Comparison of ENCODE assay signal across 8 cellular contexts in genomic region chr21:25735221-25735894, GRCh38. TPM values are rescaled to one million over a fixed set of nuclear protein-coding genes. Genes with fewer than 3 reads are reported as not detected.
DNase-seq lines count a peak whose midpoint lies in the region; ATAC-seq and TF ChIP-seq lines count a peak whose summit lies in the region.

No MANE protein-coding gene starts in this region.

- H3K27me3 ChIP-seq in prostate gland (replicated peaks; ENCODE audit: insufficient read depth): no peaks in the 10 kb centered on the region

- intact Hi-C loops in left ventricle myocardium superior (cut with micrococcal nuclease): no loop called here
- intact Hi-C loops in prostate gland (cut with DNase I): loop anchor here (10.0 kb wide), 1 partner anchor 439 kb away; the partner anchor contains the start of gene APP

- TF ChIP-seq CTCF in GM12864 (IDR thresholded peaks at IDR 0.05; ENCODE audit: low read depth, low read length, missing control alignments) (no peak), prostate gland (IDR thresholded peaks at IDR 0.05) (no peak)

- no peaks in the 10 kb centered on the region for H3K9me3 ChIP-seq in prostate gland

- H3K36me3 ChIP-seq in prostate gland: no peaks in the 10 kb centered on the region

- peak; percentile 84 for DNase-seq in GM12864 (ENCODE audit: low read depth)
- peak; percentile 82 for DNase-seq in NCI-H128 (lab: John Stamatoyannopoulos, UW; ENCODE audit: unreplicated experiment)
- peak; percentile 80 to 92 (median 86) for DNase-seq in T-helper 1 cell
- peak; percentile 88 for DNase-seq in amniotic stem cell (lab: John Stamatoyannopoulos, UW)
- DNase-seq in left ventricle myocardium superior: peak; percentile 93
- peak; percentile 90 for DNase-seq in prostate gland (ENCODE audit: low spot score)
- peak; percentile 92 for DNase-seq in ureter (ENCODE audit: low spot score)

- no peaks in the 10 kb centered on the region for H3K4me1 ChIP-seq in prostate gland (replicated peaks)

- H3K27ac ChIP-seq in prostate gland: peak overlapping the region; percentile 99

- H3K4me3 ChIP-seq in GM12864 (ENCODE audit: low read depth, low read length) (peak overlapping the region; percentile 96), prostate gland (peak overlapping the region; percentile 96 to 99)

- under 1% methylated on average over 49 of the region's 68 CpGs for WGBS in prostate gland

- ATAC-seq in HG02642 (IDR thresholded peaks at IDR 0.05; ENCODE audit: poor library complexity, unreplicated experiment): peak; percentile 63
- peak; percentile 87 for ATAC-seq in left ventricle myocardium superior

- TF ChIP-seq POLR2A in prostate gland (IDR thresholded peaks at IDR 0.05): no peak

RNA-seq across cellular contexts. Expression of gene GABPA, which starts 0.6 kb away (rescaled TPM):
- total RNA-seq in left ventricle myocardium superior: 19.3 TPM
- total RNA-seq in prostate gland: 10 to 100 TPM; 18.9 to 19.9 TPM
- 26.3 TPM for total RNA-seq in ureter

RNA-seq across cellular contexts. Expression of gene ATP5PF, which starts 0.7 kb away (rescaled TPM):
- total RNA-seq in left ventricle myocardium superior (962 TPM), prostate gland (100 to 1,000 TPM in 1 of 2 donors, 10 to 100 TPM in 1; 91.8 to 139 TPM), ureter (99.8 TPM)

Comparison
In these comparisons a context has a peak if more than half of its experiments do, and no peak if none do; other contexts are left out.
1. Peak in every context shown above with its lines: DNase-seq, ATAC-seq, H3K4me3 ChIP-seq and H3K27ac ChIP-seq.